ENCODE assay signal across 1 cellular context in the genomic region with DNA sequence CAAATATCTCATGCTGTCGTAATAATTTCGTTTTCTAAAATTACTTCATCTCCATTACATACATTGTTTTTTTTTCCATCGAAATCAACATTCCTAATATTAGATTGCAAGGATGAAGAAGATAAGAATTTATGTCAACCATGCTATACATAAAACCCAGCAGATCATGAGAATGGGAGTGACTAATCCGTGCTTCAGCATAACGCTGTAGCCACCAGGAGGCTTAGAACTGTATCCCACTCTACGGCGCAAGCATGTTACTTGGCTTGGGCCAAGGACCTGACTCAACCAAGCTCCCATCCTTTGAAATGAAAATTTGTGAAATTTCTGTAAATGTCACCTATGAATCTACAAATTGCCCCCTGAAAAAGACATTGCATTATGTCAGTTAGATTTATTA.
TF ChIP-seq lines count a peak whose summit lies in the region.

No MANE protein-coding gene starts in this region.

TF ChIP-seq in H1, 55 proteins besides CTCF, POLR2A, EP300 and RAD21:
- no peak for TF ChIP-seq RXRA (IDR thresholded peaks at IDR 0.05; ENCODE audit: insufficient read depth, low read depth, low read length)
- TF ChIP-seq, protein P1, sequence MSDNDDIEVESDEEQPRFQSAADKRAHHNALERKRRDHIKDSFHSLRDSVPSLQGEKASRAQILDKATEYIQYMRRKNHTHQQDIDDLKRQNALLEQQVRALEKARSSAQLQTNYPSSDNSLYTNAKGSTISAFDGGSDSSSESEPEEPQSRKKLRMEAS (IDR thresholded peaks at IDR 0.05), result no peak
- TF ChIP-seq KDM4A (IDR thresholded peaks at IDR 0.05; ENCODE audit: low read depth, low read length, severe bottlenecking), result no peak
- TF ChIP-seq, protein P2, sequence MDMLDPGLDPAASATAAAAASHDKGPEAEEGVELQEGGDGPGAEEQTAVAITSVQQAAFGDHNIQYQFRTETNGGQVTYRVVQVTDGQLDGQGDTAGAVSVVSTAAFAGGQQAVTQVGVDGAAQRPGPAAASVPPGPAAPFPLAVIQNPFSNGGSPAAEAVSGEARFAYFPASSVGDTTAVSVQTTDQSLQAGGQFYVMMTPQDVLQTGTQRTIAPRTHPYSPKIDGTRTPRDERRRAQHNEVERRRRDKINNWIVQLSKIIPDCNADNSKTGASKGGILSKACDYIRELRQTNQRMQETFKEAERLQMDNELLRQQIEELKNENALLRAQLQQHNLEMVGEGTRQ (IDR thresholded peaks at IDR 0.05; ENCODE audit: low read length), result no peak
- no peak for TF ChIP-seq TEAD4 (IDR thresholded peaks at IDR 0.05; ENCODE audit: low read depth, low read length)
- TF ChIP-seq SIX5 (IDR thresholded peaks at IDR 0.05; ENCODE audit: low read depth, low read length), result no peak
- no peak for TF ChIP-seq SAP30 (IDR thresholded peaks at IDR 0.05; ENCODE audit: insufficient read depth, insufficient replicate concordance, low read length)
